ENCODE assay signal across 12 cellular contexts in the genomic region with DNA sequence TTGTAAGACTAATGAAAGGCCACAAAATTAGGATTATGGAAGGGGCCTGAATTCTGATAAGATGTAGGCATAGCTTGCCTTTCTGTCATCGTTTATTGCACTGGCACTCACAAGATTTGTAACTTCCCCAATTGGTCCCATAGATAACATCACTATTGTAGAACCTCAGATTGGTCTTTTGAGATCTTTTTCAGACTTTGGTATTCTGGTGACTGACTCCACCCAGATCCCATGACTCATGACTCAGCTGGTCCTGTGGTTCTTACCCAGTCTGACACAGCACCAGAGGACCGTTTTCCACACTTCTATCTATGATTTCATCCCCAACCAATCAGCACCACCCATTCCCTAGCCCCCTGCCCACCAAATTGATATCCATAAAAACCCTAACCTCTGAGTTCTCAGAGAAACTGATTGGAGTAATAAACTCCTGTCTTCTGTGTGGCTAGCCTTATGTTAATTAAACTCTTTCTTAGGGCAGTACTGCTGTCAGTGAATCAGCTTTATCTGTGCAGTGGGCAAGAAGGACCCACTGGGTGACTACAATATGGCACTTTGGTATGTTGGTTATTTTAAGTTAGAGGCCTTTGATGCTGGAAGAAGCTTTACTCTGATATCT. TPM values are rescaled to one million over a fixed set of nuclear protein-coding genes. Genes with fewer than 3 reads are reported as not detected.
DNase-seq lines count a peak whose midpoint lies in the region; ATAC-seq lines count a peak whose summit lies in the region.
"Had no signal": no experiment of that assay in that cellular context is flagged by ENCODE, and none has a peak within 500 bp of the region (broad histone marks: within the 10 kb centered on the region; RNA-seq: fewer than 3 reads in every experiment).

No MANE protein-coding gene starts in this region.

- no peaks in the 10 kb centered on the region for H3K27me3 ChIP-seq in subcutaneous abdominal adipose tissue (ENCODE audit: control insufficient read depth in 5 of 5, insufficient read depth in 4 of 5, low read length in 5 of 5)

- no peak overlapping the region for H3K9ac ChIP-seq in subcutaneous abdominal adipose tissue (ENCODE audit: low read length in 5 of 5)

- H3K4me1 ChIP-seq in subcutaneous abdominal adipose tissue (ENCODE audit: control insufficient read depth in 5 of 5, insufficient read depth in 5 of 5, low read length in 5 of 5), result peaks cover 0 to 51% (median 30%) of the 10 kb centered on the region in 5 donors

- no peak for DNase-seq in activated naive CD8-positive, alpha-beta T cell treated with anti-CD3 and anti-CD28 coated beads, Interleukin-2, amount 50 U/mL, for 24 hours
- no peak for DNase-seq in activated naive CD8-positive, alpha-beta T cell treated with anti-CD3 and anti-CD28 coated beads for 36 hours
- DNase-seq in T-helper 2 cell treated with Interferon-gamma antibody and Interleukin-4, amounts not matched to agents 5 μg/mL and 100 μg/mL, for 36 hours (ENCODE audit: low spot score), result peak; percentile 20
- DNase-seq in fibroblast of peridontal ligament (ENCODE audit: extremely low read depth) (peak; percentile 67), DMS53 (lab: John Stamatoyannopoulos, UW) (no peak), NCI-H82 (lab: John Stamatoyannopoulos, UW) (no peak), SW 1271 (lab: John Stamatoyannopoulos, UW) (no peak)
- DNase-seq: hippocampal formation, naive B cell had no signal

- no peak overlapping the region for H3K4me3 Mint-ChIP-seq in activated naive CD8-positive, alpha-beta T cell treated with anti-CD3 and anti-CD28 coated beads, Interleukin-2, amount 50 U/mL, for 24 hours
- no peak overlapping the region for H3K4me3 Mint-ChIP-seq in activated naive CD8-positive, alpha-beta T cell treated with anti-CD3 and anti-CD28 coated beads for 36 hours
- no peak overlapping the region for H3K4me3 Mint-ChIP-seq in T-helper 2 cell treated with Interferon-gamma antibody and Interleukin-4, amounts not matched to agents 5 μg/mL and 100 μg/mL, for 36 hours
- H3K4me3 Mint-ChIP-seq: brain, naive B cell had no signal

- no peaks in the 10 kb centered on the region for H3K9me3 Mint-ChIP-seq in activated naive CD8-positive, alpha-beta T cell treated with anti-CD3 and anti-CD28 coated beads, Interleukin-2, amount 50 U/mL, for 24 hours
- H3K9me3 Mint-ChIP-seq in activated naive CD8-positive, alpha-beta T cell treated with anti-CD3 and anti-CD28 coated beads for 36 hours, result no peaks in the 10 kb centered on the region
- H3K9me3 Mint-ChIP-seq in T-helper 2 cell treated with Interferon-gamma antibody and Interleukin-4, amounts not matched to agents 5 μg/mL and 100 μg/mL, for 36 hours, result no peaks in the 10 kb centered on the region

- no peaks in the 10 kb centered on the region for H3K36me3 ChIP-seq in subcutaneous abdominal adipose tissue (ENCODE audit: control insufficient read depth in 5 of 5, insufficient read depth in 5 of 5, low read length in 5 of 5)

- ATAC-seq in activated naive CD8-positive, alpha-beta T cell treated with anti-CD3 and anti-CD28 coated beads, Interleukin-2, amount 50 U/mL, for 24 hours, result peak; percentile 63
- ATAC-seq: GM12878 had no signal

- H3K4me1 Mint-ChIP-seq in activated naive CD8-positive, alpha-beta T cell treated with anti-CD3 and anti-CD28 coated beads, Interleukin-2, amount 50 U/mL, for 24 hours, result no peaks in the 10 kb centered on the region
- H3K4me1 Mint-ChIP-seq in activated naive CD8-positive, alpha-beta T cell treated with anti-CD3 and anti-CD28 coated beads for 36 hours, result no peaks in the 10 kb centered on the region
- peaks cover 14% of the 10 kb centered on the region for H3K4me1 Mint-ChIP-seq in T-helper 2 cell treated with Interferon-gamma antibody and Interleukin-4, amounts not matched to agents 5 μg/mL and 100 μg/mL, for 36 hours (ENCODE audit: low read depth)
- H3K4me1 Mint-ChIP-seq: naive B cell had no signal

- H3K4me3 ChIP-seq in subcutaneous abdominal adipose tissue (ENCODE audit: low read depth in 1 of 5, low read length in 5 of 5), result no peak overlapping the region
- H3K4me3 ChIP-seq: GM12878 had no signal

- H3K9me3 ChIP-seq in subcutaneous abdominal adipose tissue (ENCODE audit: control insufficient read depth in 5 of 5, low read length in 5 of 5), result no peaks in the 10 kb centered on the region

- H3K27ac ChIP-seq in subcutaneous abdominal adipose tissue (ENCODE audit: low read depth, low read length), result peak overlapping the region; percentile 52

- H3K27ac Mint-ChIP-seq in activated naive CD8-positive, alpha-beta T cell treated with anti-CD3 and anti-CD28 coated beads, Interleukin-2, amount 50 U/mL, for 24 hours, result peak overlapping the region; percentile 16
- H3K27ac Mint-ChIP-seq in activated naive CD8-positive, alpha-beta T cell treated with anti-CD3 and anti-CD28 coated beads for 36 hours, result no peak overlapping the region
- no peak overlapping the region for H3K27ac Mint-ChIP-seq in T-helper 2 cell treated with Interferon-gamma antibody and Interleukin-4, amounts not matched to agents 5 μg/mL and 100 μg/mL, for 36 hours
- H3K27ac Mint-ChIP-seq: naive B cell had no signal

- H3K27me3 Mint-ChIP-seq in activated naive CD8-positive, alpha-beta T cell treated with anti-CD3 and anti-CD28 coated beads, Interleukin-2, amount 50 U/mL, for 24 hours, result peaks cover 3% of the 10 kb centered on the region
- no peaks in the 10 kb centered on the region for H3K27me3 Mint-ChIP-seq in activated naive CD8-positive, alpha-beta T cell treated with anti-CD3 and anti-CD28 coated beads for 36 hours
- H3K27me3 Mint-ChIP-seq in T-helper 2 cell treated with Interferon-gamma antibody and Interleukin-4, amounts not matched to agents 5 μg/mL and 100 μg/mL, for 36 hours (ENCODE audit: low read depth), result peaks cover 12% of the 10 kb centered on the region

- no peaks in the 10 kb centered on the region for H3K36me3 Mint-ChIP-seq in activated naive CD8-positive, alpha-beta T cell treated with anti-CD3 and anti-CD28 coated beads, Interleukin-2, amount 50 U/mL, for 24 hours (ENCODE audit: low read depth)
- no peaks in the 10 kb centered on the region for H3K36me3 Mint-ChIP-seq in activated naive CD8-positive, alpha-beta T cell treated with anti-CD3 and anti-CD28 coated beads for 36 hours
- H3K36me3 Mint-ChIP-seq in T-helper 2 cell treated with Interferon-gamma antibody and Interleukin-4, amounts not matched to agents 5 μg/mL and 100 μg/mL, for 36 hours (ENCODE audit: low read depth), result no peaks in the 10 kb centered on the region
- H3K36me3 Mint-ChIP-seq: brain had no signal

RNA-seq across cellular contexts. Expression of gene LAMTOR5, which starts 13.8 kb away (rescaled TPM):
- total RNA-seq in activated naive CD8-positive, alpha-beta T cell treated with anti-CD3 and anti-CD28 coated beads for 36 hours, result 100 to 1,000 TPM; 170 to 173 TPM

RNA-seq across cellular contexts. Expression of gene PROK1, which starts 29.7 kb away (rescaled TPM):
- total RNA-seq in activated naive CD8-positive, alpha-beta T cell treated with anti-CD3 and anti-CD28 coated beads for 36 hours, result not detected
- total RNA-seq: GM12878 had no signal

RNA-seq across cellular contexts. Expression of gene SLC16A4, which starts 30.4 kb away (rescaled TPM):
- under 1 TPM; 0.20 to 0.21 TPM for total RNA-seq in activated naive CD8-positive, alpha-beta T cell treated with anti-CD3 and anti-CD28 coated beads for 36 hours

Comparison
In these comparisons a context has a peak if more than half of its experiments do, and no peak if none do; other contexts are left out.
1. DNase-seq: peak in T-helper 2 cell treated with Interferon-gamma antibody and Interleukin-4, amounts not matched to agents 5 μg/mL and 100 μg/mL, for 36 hours (single experiment) and fibroblast of peridontal ligament (single experiment); none in activated naive CD8-positive, alpha-beta T cell treated with anti-CD3 and anti-CD28 coated beads, Interleukin-2, amount 50 U/mL, for 24 hours (single experiment), activated naive CD8-positive, alpha-beta T cell treated with anti-CD3 and anti-CD28 coated beads for 36 hours (single experiment), DMS53 (single experiment), NCI-H82 (single experiment) and SW 1271 (0 of 2).